In the genomic region with DNA sequence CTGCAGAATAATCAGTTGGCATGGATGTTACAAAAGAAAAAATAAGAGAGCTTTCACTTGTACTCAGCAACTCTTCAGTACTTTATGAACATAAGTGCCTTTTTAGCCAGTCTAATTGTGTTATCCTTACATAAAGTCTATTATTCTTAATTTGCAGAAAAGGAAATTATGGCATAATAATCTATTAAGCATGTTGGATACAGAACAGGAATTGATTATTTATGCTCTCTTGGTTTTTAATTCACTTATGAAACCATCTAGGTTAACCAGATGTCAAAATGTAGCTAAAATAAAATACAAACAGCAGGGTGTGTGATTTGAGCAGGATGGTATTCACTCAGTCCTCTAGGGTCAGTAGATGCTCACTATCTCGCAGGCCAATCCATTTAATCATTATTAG, we compare ENCODE assay signal across 22 cellular contexts.
"Had no signal": no experiment of that assay in that cellular context is flagged by ENCODE, and none has a peak within 500 bp of the region (broad histone marks: within the 10 kb centered on the region; RNA-seq: fewer than 3 reads in every experiment).

No MANE protein-coding gene starts in this region.

- H3K4me3 ChIP-seq: colonic mucosa, left ventricle myocardium inferior, lower lobe of right lung, neural progenitor cell, ovary, right atrium auricular region, sigmoid colon, suprapubic skin, thyroid gland had no signal

- H3K9me3 ChIP-seq: colonic mucosa, left ventricle myocardium inferior, lower lobe of right lung, ovary, right atrium auricular region, sigmoid colon, suprapubic skin, thyroid gland had no signal

- H3K27ac ChIP-seq: colonic mucosa, left ventricle myocardium inferior, lower lobe of right lung, neural progenitor cell, ovary, right atrium auricular region, sigmoid colon, suprapubic skin, thyroid gland had no signal

- H3K4me3 Mint-ChIP-seq: memory B cell; mesothelial cell of epicardium; natural killer cell treated with Interleukin-12 subunit alpha and Interleukin-12 subunit beta and Interleukin-15 and Interleukin-18, amount 100 ng/mL, for 72 hours; neural progenitor cell; type B pancreatic cell had no signal

- H2AFZ ChIP-seq: neural progenitor cell had no signal

- H3K27me3 ChIP-seq: colonic mucosa, neural progenitor cell, ovary, right atrium auricular region, sigmoid colon, suprapubic skin, thyroid gland had no signal

- H3K4me2 ChIP-seq: neural progenitor cell had no signal

- H3K4me1 Mint-ChIP-seq: memory B cell, neural progenitor cell had no signal

- H3K36me3 Mint-ChIP-seq: memory B cell; mesothelial cell of epicardium; natural killer cell treated with Interleukin-12 subunit alpha and Interleukin-12 subunit beta and Interleukin-15 and Interleukin-18, amount 100 ng/mL, for 72 hours; neural progenitor cell; type B pancreatic cell had no signal

- H3K27me3 Mint-ChIP-seq: natural killer cell treated with Interleukin-12 subunit alpha and Interleukin-12 subunit beta and Interleukin-15 and Interleukin-18, amount 100 ng/mL, for 72 hours; type B pancreatic cell had no signal

- H3K4me1 ChIP-seq: colonic mucosa, left ventricle myocardium inferior, lower lobe of right lung, neural progenitor cell, right atrium auricular region, sigmoid colon, suprapubic skin, thyroid gland had no signal

- DNase-seq: colonic mucosa; dermis blood vessel endothelial cell; foreskin melanocyte; head of caudate nucleus; hippocampal formation; islet precursor cell; left ventricle myocardium inferior; lower lobe of right lung; nucleus accumbens; ovary; sigmoid colon; small intestine; stimulated activated CD4-positive, alpha-beta T cell treated with anti-CD3 and anti-CD28 coated beads, Interleukin-12 subunit alpha, Interleukin-12 subunit beta, amount 100 ng/mL, for 4 hours; stimulated activated naive CD8-positive, alpha-beta T cell treated with anti-CD3 and anti-CD28 coated beads, Interleukin-15, Interleukin-2, amounts not matched to agents 100 U/mL and 50 U/mL, for 24 hours; thyroid gland had no signal

- ATAC-seq: lower lobe of right lung; natural killer cell treated with Interleukin-12 subunit alpha and Interleukin-12 subunit beta and Interleukin-15 and Interleukin-18, amount 100 ng/mL, for 72 hours; stimulated activated naive CD8-positive, alpha-beta T cell treated with anti-CD3 and anti-CD28 coated beads, Interleukin-15, Interleukin-2, amounts not matched to agents 100 U/mL and 50 U/mL, for 24 hours had no signal

- H3K36me3 ChIP-seq: colonic mucosa, left ventricle myocardium inferior, lower lobe of right lung, neural progenitor cell, ovary, right atrium auricular region, sigmoid colon, suprapubic skin, thyroid gland had no signal

- H3K27ac Mint-ChIP-seq: memory B cell; mesothelial cell of epicardium; natural killer cell treated with Interleukin-12 subunit alpha and Interleukin-12 subunit beta and Interleukin-15 and Interleukin-18, amount 100 ng/mL, for 72 hours; neural progenitor cell; type B pancreatic cell had no signal

- H3K9me3 Mint-ChIP-seq: memory B cell; mesothelial cell of epicardium; natural killer cell treated with Interleukin-12 subunit alpha and Interleukin-12 subunit beta and Interleukin-15 and Interleukin-18, amount 100 ng/mL, for 72 hours; neural progenitor cell; type B pancreatic cell had no signal

- H3K9ac ChIP-seq: neural progenitor cell had no signal
